In genomic region chr9:109499061-109499630, GRCh38 we compare ENCODE assay signal across 10 cellular contexts. TPM values are rescaled to one million over a fixed set of nuclear protein-coding genes. Genes with fewer than 3 reads are reported as not detected.
DNase-seq lines count a peak whose midpoint lies in the region; ATAC-seq and TF ChIP-seq lines count a peak whose summit lies in the region.
"Had no signal": no experiment of that assay in that cellular context is flagged by ENCODE, and none has a peak within 500 bp of the region (broad histone marks: within the 10 kb centered on the region; RNA-seq: fewer than 3 reads in every experiment).

No MANE protein-coding gene starts in this region.

- no peaks in the 10 kb centered on the region for H3K4me1 ChIP-seq in colonic mucosa
- peaks cover 2% of the 10 kb centered on the region for H3K4me1 ChIP-seq in mesendoderm (ENCODE audit: control insufficient read depth, low read depth, low read length)
- H3K4me1 ChIP-seq in transverse colon, result peaks cover 0 to 36% (median 21%) of the 10 kb centered on the region in 4 donors

- POLR2A ChIA-PET in activated naive CD8-positive, alpha-beta T cell treated with anti-CD3 and anti-CD28 coated beads, Interleukin-2, amount 10 ng/mL, durations not matched to agents 7 days and 5 days (lab: Charles Lee), result no interaction called here

- no peak overlapping the region for H4K8ac ChIP-seq in mesendoderm (ENCODE audit: low read depth, low read length)

- peaks cover 2% of the 10 kb centered on the region for H3K9me3 Mint-ChIP-seq in activated naive CD8-positive, alpha-beta T cell treated with anti-CD3 and anti-CD28 coated beads, Interleukin-2, amount 10 ng/mL, durations not matched to agents 7 days and 5 days
- H3K9me3 Mint-ChIP-seq in activated naive CD8-positive, alpha-beta T cell treated with anti-CD3 and anti-CD28 coated beads for 36 hours, result no peaks in the 10 kb centered on the region

- WGBS in mesendoderm (ENCODE audit: extremely low coverage, insufficient coverage, low lambda C conversion rate), result no CpG with 5 or more reads among the region's 14 CpGs
- WGBS in transverse colon (ENCODE audit: low coverage in 1 of 2), 2 donors, result 21 to 31% methylated on average over 13 to 14 of the region's 14 CpGs

- no peaks in the 10 kb centered on the region for H3K9me3 ChIP-seq in colonic mucosa
- H3K9me3 ChIP-seq in transverse colon, result no peaks in the 10 kb centered on the region

- H3K9ac ChIP-seq in colonic mucosa (ENCODE audit: low read depth in 2 of 2, low read length in 2 of 2) (peak overlapping the region in 1 of 2 donors; percentile 57), mesendoderm (ENCODE audit: low read length) (no peak overlapping the region)

- H3K27ac ChIP-seq in colonic mucosa (no peak overlapping the region), mesendoderm (ENCODE audit: low read depth, low read length) (no peak overlapping the region), transverse colon (peak overlapping the region in 3 of 4 donors; percentile 28 to 32 (median 31))

- H3K4ac ChIP-seq in mesendoderm (ENCODE audit: low read depth, low read length), result no peak overlapping the region

- no peak for TF ChIP-seq EP300 in transverse colon (IDR thresholded peaks at IDR 0.05; ENCODE audit: low read depth)

- no peak for ATAC-seq in activated naive CD8-positive, alpha-beta T cell treated with anti-CD3 and anti-CD28 coated beads, Interleukin-2, amount 10 ng/mL, durations not matched to agents 7 days and 5 days (ENCODE audit: low read depth)
- ATAC-seq in HG03354 (IDR thresholded peaks at IDR 0.05; ENCODE audit: poor library complexity, severe bottlenecking, unreplicated experiment), result no peak

- no peak overlapping the region for H3K23ac ChIP-seq in mesendoderm (ENCODE audit: low read length)

- DNase-seq in activated naive CD8-positive, alpha-beta T cell treated with anti-CD3 and anti-CD28 coated beads, Interleukin-2, amount 10 ng/mL, durations not matched to agents 7 days and 5 days, result no peak
- no peak for DNase-seq in activated naive CD8-positive, alpha-beta T cell treated with anti-CD3 and anti-CD28 coated beads for 36 hours
- DNase-seq in colonic mucosa, result no peak
- DNase-seq in mesendoderm, result no peak
- DNase-seq in transverse colon, result no peak
- DNase-seq in SK-N-DZ (ENCODE audit: low spot score), result no peak
- no peak for DNase-seq in AG20443 (ENCODE audit: low spot score)
- DNase-seq: activated T-cell treated with anti-CD3 and anti-CD28 coated beads, Interleukin-2, amount 50 U/mL, for 48 hours; KG1 had no signal

- peaks cover 2% of the 10 kb centered on the region for H3K36me3 Mint-ChIP-seq in activated naive CD8-positive, alpha-beta T cell treated with anti-CD3 and anti-CD28 coated beads, Interleukin-2, amount 10 ng/mL, durations not matched to agents 7 days and 5 days
- peaks cover 3% of the 10 kb centered on the region for H3K36me3 Mint-ChIP-seq in activated naive CD8-positive, alpha-beta T cell treated with anti-CD3 and anti-CD28 coated beads for 36 hours

- peak overlapping the region; percentile 35 for H3K4me3 Mint-ChIP-seq in activated naive CD8-positive, alpha-beta T cell treated with anti-CD3 and anti-CD28 coated beads, Interleukin-2, amount 10 ng/mL, durations not matched to agents 7 days and 5 days
- H3K4me3 Mint-ChIP-seq in activated naive CD8-positive, alpha-beta T cell treated with anti-CD3 and anti-CD28 coated beads for 36 hours, result no peak overlapping the region

- H2BK15ac ChIP-seq in mesendoderm (replicated peaks; ENCODE audit: low read depth), result no peak overlapping the region

- H3K4me3 ChIP-seq in colonic mucosa (peak overlapping the region; percentile 37), mesendoderm (ENCODE audit: low read length) (no peak overlapping the region), transverse colon (peak overlapping the region in 3 of 4 donors; percentile 24 to 53 (median 36))

- no peaks in the 10 kb centered on the region for H3K36me3 ChIP-seq in colonic mucosa
- no peaks in the 10 kb centered on the region for H3K36me3 ChIP-seq in mesendoderm (ENCODE audit: control insufficient read depth, insufficient read depth, low read length)
- no peaks in the 10 kb centered on the region for H3K36me3 ChIP-seq in transverse colon

- no peak overlapping the region for H4K5ac ChIP-seq in mesendoderm (ENCODE audit: low read length)

- peak overlapping the region; percentile 51 for H3K27ac Mint-ChIP-seq in activated naive CD8-positive, alpha-beta T cell treated with anti-CD3 and anti-CD28 coated beads, Interleukin-2, amount 10 ng/mL, durations not matched to agents 7 days and 5 days
- no peak overlapping the region for H3K27ac Mint-ChIP-seq in activated naive CD8-positive, alpha-beta T cell treated with anti-CD3 and anti-CD28 coated beads for 36 hours

- TF ChIP-seq CTCF in colonic mucosa (IDR thresholded peaks at IDR 0.05), result no peak
- TF ChIP-seq CTCF in transverse colon (IDR thresholded peaks at IDR 0.05), result no peak

- peak overlapping the region; percentile 73 for H3K56ac ChIP-seq in mesendoderm (ENCODE audit: low read length)

- H3K27me3 Mint-ChIP-seq in activated naive CD8-positive, alpha-beta T cell treated with anti-CD3 and anti-CD28 coated beads, Interleukin-2, amount 10 ng/mL, durations not matched to agents 7 days and 5 days, result peaks cover 71% of the 10 kb centered on the region
- peaks cover 59% of the 10 kb centered on the region for H3K27me3 Mint-ChIP-seq in activated naive CD8-positive, alpha-beta T cell treated with anti-CD3 and anti-CD28 coated beads for 36 hours

- H3K79me2 ChIP-seq in mesendoderm (ENCODE audit: control insufficient read depth, insufficient read depth, low read length), result no peaks in the 10 kb centered on the region

- H2BK5ac ChIP-seq in mesendoderm (ENCODE audit: low read length), result no peak overlapping the region

- peak overlapping the region; percentile 40 for H3K4me2 ChIP-seq in mesendoderm (ENCODE audit: low read length)

- no peak overlapping the region for H2BK120ac ChIP-seq in mesendoderm (ENCODE audit: low read depth, low read length)

- TF ChIP-seq POLR2A in transverse colon (IDR thresholded peaks at IDR 0.05), result no peak

- intact Hi-C loops in colonic mucosa (cut with DNase I) (no loop called here), transverse colon (cut with DNase I; ENCODE audit: low total_unique reads) (no loop called here)

- H3K79me1 ChIP-seq in mesendoderm (ENCODE audit: low read length), result no peaks in the 10 kb centered on the region

- H3K27me3 ChIP-seq in colonic mucosa, result peaks cover 7% of the 10 kb centered on the region
- peaks cover 24% of the 10 kb centered on the region for H3K27me3 ChIP-seq in mesendoderm (ENCODE audit: insufficient read depth, low read length, poor library complexity)
- peaks cover 41% of the 10 kb centered on the region for H3K27me3 ChIP-seq in transverse colon

- no peak overlapping the region for H3K18ac ChIP-seq in mesendoderm (ENCODE audit: low read length)

- in situ Hi-C loops in transverse colon (cut with MboI; ENCODE audit: low pct_ligation_motif_present in 1 of 4, low pct_unique_long_range_greater_than_20kb in 1 of 4, low sequenced_read_pairs in 3 of 4), result no loop called here

- H2AK5ac ChIP-seq in mesendoderm (ENCODE audit: low read length), result no peak overlapping the region

- peaks cover 9% of the 10 kb centered on the region for H3K4me1 Mint-ChIP-seq in activated naive CD8-positive, alpha-beta T cell treated with anti-CD3 and anti-CD28 coated beads, Interleukin-2, amount 10 ng/mL, durations not matched to agents 7 days and 5 days
- peaks cover 8% of the 10 kb centered on the region for H3K4me1 Mint-ChIP-seq in activated naive CD8-positive, alpha-beta T cell treated with anti-CD3 and anti-CD28 coated beads for 36 hours

RNA-seq across cellular contexts. Expression of gene PTPN3, which starts 1.0 kb away (rescaled TPM):
- not detected for total RNA-seq in activated naive CD8-positive, alpha-beta T cell treated with anti-CD3 and anti-CD28 coated beads, Interleukin-2, amount 10 ng/mL, durations not matched to agents 7 days and 5 days
- total RNA-seq in activated naive CD8-positive, alpha-beta T cell treated with anti-CD3 and anti-CD28 coated beads for 36 hours, result 1 to 10 TPM; 1.2 to 1.4 TPM
- 10 to 100 TPM; 23.6 to 26.7 TPM for total RNA-seq in colonic mucosa
- 0.80 TPM for polyA plus RNA-seq in mesendoderm (2013, experiment 1 of 2)
- 0.91 TPM for polyA plus RNA-seq in mesendoderm (2013, experiment 2 of 2)
- 10 to 100 TPM; 12.7 to 27.0 (median 18.1) TPM for total RNA-seq in transverse colon
- 0.38 TPM in 1 of 2 replicates, not detected in the other for polyA plus RNA-seq in SK-N-DZ (2014; cell fraction: cytosol; rRNA removed)
- polyA plus RNA-seq in SK-N-DZ (2014; cell fraction: nucleus; rRNA removed), result 0.09 and 0.12 TPM in 2 replicates

Comparison
In these comparisons a context has a peak if more than half of its experiments do, and no peak if none do; other contexts are left out.
1. H3K27ac ChIP-seq: peak in transverse colon (3 of 4); none in colonic mucosa (single experiment) and mesendoderm (single experiment).
2. RNA of gene PTPN3, which starts 1.0 kb away (total RNA-seq): 23.6 to 26.7 TPM in colonic mucosa and 12.7 to 27.0 TPM in transverse colon; 1.2 to 1.4 TPM in activated naive CD8-positive, alpha-beta T cell treated with anti-CD3 and anti-CD28 coated beads for 36 hours and not detected in activated naive CD8-positive, alpha-beta T cell treated with anti-CD3 and anti-CD28 coated beads, Interleukin-2, amount 10 ng/mL, durations not matched to agents 7 days and 5 days; every median in the first group is over 4 times any median in the second.